8 cellular contexts compared by ENCODE assay signal in genomic region chr10:104327745-104328635, GRCh38. TPM values are rescaled to one million over a fixed set of nuclear protein-coding genes. Genes with fewer than 3 reads are reported as not detected.
DNase-seq lines count a peak whose midpoint lies in the region; ATAC-seq and TF ChIP-seq lines count a peak whose summit lies in the region.

No MANE protein-coding gene starts in this region.

- peak; percentile 50; the same call in 1 of the 2 replicates for TF ChIP-seq CTCF in BJ (IDR thresholded peaks at IDR 0.05; ENCODE audit: insufficient read depth, low read depth, low read length)
- peak; percentile 19 for TF ChIP-seq CTCF in astrocyte of the spinal cord (IDR thresholded peaks at IDR 0.05; ENCODE audit: low read depth, low read length)

- H3K4me1 Mint-ChIP-seq in stimulated activated naive B cell treated with anti-CD40 and anti-IgM and Interleukin-4, amounts not matched to agents 10 μg/mL and 1 μg/mL and 100 μg/mL, for 72 hours = peaks cover 83 to 97% of the 10 kb centered on the region in 2 donors

- H3K27ac Mint-ChIP-seq in stimulated activated naive B cell treated with anti-CD40 and anti-IgM and Interleukin-4, amounts not matched to agents 10 μg/mL and 1 μg/mL and 100 μg/mL, for 72 hours = peak overlapping the region; percentile 81

- peaks cover 26 to 46% of the 10 kb centered on the region in 2 donors for H3K36me3 Mint-ChIP-seq in stimulated activated naive B cell treated with anti-CD40 and anti-IgM and Interleukin-4, amounts not matched to agents 10 μg/mL and 1 μg/mL and 100 μg/mL, for 72 hours

- in situ Hi-C loops in astrocyte of the spinal cord (cut with HindIII; ENCODE audit: low sequenced_read_pairs) = no loop called here

- no peaks in the 10 kb centered on the region for H3K36me3 ChIP-seq in BJ (ENCODE audit: control insufficient read depth, insufficient read depth, low read length)

- no peaks in the 10 kb centered on the region for H3K9me3 Mint-ChIP-seq in stimulated activated naive B cell treated with anti-CD40 and anti-IgM and Interleukin-4, amounts not matched to agents 10 μg/mL and 1 μg/mL and 100 μg/mL, for 72 hours

- H3K27me3 Mint-ChIP-seq in stimulated activated naive B cell treated with anti-CD40 and anti-IgM and Interleukin-4, amounts not matched to agents 10 μg/mL and 1 μg/mL and 100 μg/mL, for 72 hours = no peaks in the 10 kb centered on the region

- H3K4me3 ChIP-seq in BJ (ENCODE audit: low read depth, low read length) (peak overlapping the region; percentile 15; the same call in 1 of the 2 replicates), astrocyte of the spinal cord (ENCODE audit: low read depth, low read length) (peak overlapping the region; percentile 36)

- peak overlapping the region; percentile 50 to 75 for H3K4me3 Mint-ChIP-seq in stimulated activated naive B cell treated with anti-CD40 and anti-IgM and Interleukin-4, amounts not matched to agents 10 μg/mL and 1 μg/mL and 100 μg/mL, for 72 hours

- POLR2A ChIA-PET in BJ (lab: Charles Lee) = no interaction called here

- no peak for ATAC-seq in stimulated activated naive B cell treated with anti-CD40 and anti-IgM and Interleukin-4, amounts not matched to agents 10 μg/mL and 1 μg/mL and 100 μg/mL, for 72 hours (replicated peaks)
- no peak for ATAC-seq in GM21528 (IDR thresholded peaks at IDR 0.05; ENCODE audit: low FRiP score, unreplicated experiment)
- ATAC-seq in GM21723 (IDR thresholded peaks at IDR 0.05; ENCODE audit: unreplicated experiment) = no peak

- H3K27me3 ChIP-seq in BJ (ENCODE audit: control insufficient read depth, insufficient read depth, low read length) = no peaks in the 10 kb centered on the region

- DNase-seq in BJ (ENCODE audit: low read depth) = peak; percentile 49
- peak; percentile 93 for DNase-seq in M059J (ENCODE audit: low read depth)
- peak; percentile 93 for DNase-seq in astrocyte of the spinal cord (ENCODE audit: low read depth, low spot score)
- peak; percentile 82 for DNase-seq in islet precursor cell
- no peak for DNase-seq in stimulated activated naive B cell treated with anti-CD40 and anti-IgM and Interleukin-4, amounts not matched to agents 10 μg/mL and 1 μg/mL and 100 μg/mL, for 72 hours
- no peak for DNase-seq in NCI-H226

- CTCF ChIA-PET in BJ (lab: Yijun Ruan, JAX) = interaction anchor here (1.0 to 4.0 kb wide), 5 partner anchors 15 to 36 kb away, joined by 3 to 26 read pairs (median 3); partner anchors contain the start of gene CFAP58

RNA-seq across cellular contexts. Expression of gene ITPRIP, which starts 10.3 kb away (rescaled TPM):
- 24.4 and 33.6 TPM in 2 replicates for polyA plus RNA-seq in BJ (2011; rRNA removed)
- polyA minus RNA-seq in BJ (2011; rRNA and poly(A)+ RNA removed) = 25.3 and 28.0 TPM in 2 replicates
- 6.0 and 9.7 TPM in 2 replicates for total RNA-seq in M059J (2014; rRNA removed; shearing (Covaris generic))

RNA-seq across cellular contexts. Expression of gene CFAP58, which starts 25.6 kb away (rescaled TPM):
- polyA plus RNA-seq in BJ (2011; rRNA removed) = 0.23 and 0.37 TPM in 2 replicates
- 0.09 and 0.10 TPM in 2 replicates for polyA minus RNA-seq in BJ (2011; rRNA and poly(A)+ RNA removed)
- total RNA-seq in M059J (2014; rRNA removed; shearing (Covaris generic)) = 1.0 and 2.9 TPM in 2 replicates

RNA-seq across cellular contexts. Expression of gene GSTO2, which starts 59.0 kb away (rescaled TPM):
- polyA plus RNA-seq in BJ (2011; rRNA removed) = 4.9 and 7.0 TPM in 2 replicates
- polyA minus RNA-seq in BJ (2011; rRNA and poly(A)+ RNA removed) = 2.5 and 2.9 TPM in 2 replicates
- 0.17 and 0.20 TPM in 2 replicates for total RNA-seq in M059J (2014; rRNA removed; shearing (Covaris generic))

Comparison
In these comparisons a context has a peak if more than half of its experiments do, and no peak if none do; other contexts are left out.
1. DNase-seq: peak in BJ (single experiment), M059J (single experiment), astrocyte of the spinal cord (single experiment) and islet precursor cell (single experiment); none in stimulated activated naive B cell treated with anti-CD40 and anti-IgM and Interleukin-4, amounts not matched to agents 10 μg/mL and 1 μg/mL and 100 μg/mL, for 72 hours (single experiment) and NCI-H226 (single experiment).